ENCODE assay signal across 1 cellular context in the genomic region with DNA sequence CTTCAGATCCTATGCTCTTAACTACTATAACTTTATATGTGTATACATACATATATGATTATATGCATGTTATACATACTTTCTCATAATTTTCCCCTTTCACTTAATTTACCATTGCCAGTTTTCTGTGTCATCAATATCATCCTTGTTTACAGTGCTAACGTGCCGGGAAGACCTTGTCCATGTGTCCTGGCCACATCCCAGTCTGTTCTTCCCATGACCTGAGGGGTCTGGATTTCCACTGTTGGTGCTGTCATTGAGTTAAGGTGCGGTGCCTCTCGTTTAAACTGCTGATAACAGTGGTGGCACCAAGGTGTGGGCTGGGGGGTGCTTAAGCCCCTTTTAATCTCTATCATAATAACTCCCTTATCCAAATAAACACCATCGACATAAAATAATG.
TF ChIP-seq lines count a peak whose summit lies in the region.

No MANE protein-coding gene starts in this region.

TF ChIP-seq in liver, 16 proteins besides CTCF, POLR2A, EP300 and RAD21 (continued from another document):
- TF ChIP-seq, protein P1, sequence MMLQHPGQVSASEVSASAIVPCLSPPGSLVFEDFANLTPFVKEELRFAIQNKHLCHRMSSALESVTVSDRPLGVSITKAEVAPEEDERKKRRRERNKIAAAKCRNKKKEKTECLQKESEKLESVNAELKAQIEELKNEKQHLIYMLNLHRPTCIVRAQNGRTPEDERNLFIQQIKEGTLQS (IDR thresholded peaks at IDR 0.05): no peak
- TF ChIP-seq, protein P2, sequence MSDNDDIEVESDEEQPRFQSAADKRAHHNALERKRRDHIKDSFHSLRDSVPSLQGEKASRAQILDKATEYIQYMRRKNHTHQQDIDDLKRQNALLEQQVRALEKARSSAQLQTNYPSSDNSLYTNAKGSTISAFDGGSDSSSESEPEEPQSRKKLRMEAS (IDR thresholded peaks at IDR 0.05): no peak
- no peak for TF ChIP-seq EGR1 (IDR thresholded peaks at IDR 0.05; ENCODE audit: low read depth in 2 of 2)
- TF ChIP-seq, protein P3, sequence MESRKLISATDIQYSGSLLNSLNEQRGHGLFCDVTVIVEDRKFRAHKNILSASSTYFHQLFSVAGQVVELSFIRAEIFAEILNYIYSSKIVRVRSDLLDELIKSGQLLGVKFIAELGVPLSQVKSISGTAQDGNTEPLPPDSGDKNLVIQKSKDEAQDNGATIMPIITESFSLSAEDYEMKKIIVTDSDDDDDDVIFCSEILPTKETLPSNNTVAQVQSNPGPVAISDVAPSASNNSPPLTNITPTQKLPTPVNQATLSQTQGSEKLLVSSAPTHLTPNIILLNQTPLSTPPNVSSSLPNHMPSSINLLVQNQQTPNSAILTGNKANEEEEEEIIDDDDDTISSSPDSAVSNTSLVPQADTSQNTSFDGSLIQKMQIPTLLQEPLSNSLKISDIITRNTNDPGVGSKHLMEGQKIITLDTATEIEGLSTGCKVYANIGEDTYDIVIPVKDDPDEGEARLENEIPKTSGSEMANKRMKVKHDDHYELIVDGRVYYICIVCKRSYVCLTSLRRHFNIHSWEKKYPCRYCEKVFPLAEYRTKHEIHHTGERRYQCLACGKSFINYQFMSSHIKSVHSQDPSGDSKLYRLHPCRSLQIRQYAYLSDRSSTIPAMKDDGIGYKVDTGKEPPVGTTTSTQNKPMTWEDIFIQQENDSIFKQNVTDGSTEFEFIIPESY (IDR thresholded peaks at IDR 0.05): no peak
- no peak for TF ChIP-seq GABPA (IDR thresholded peaks at IDR 0.05 in 1 of 2, conservative IDR thresholded peaks at IDR 0.05 in 1 of 2)
- no peak for TF ChIP-seq YY1 (IDR thresholded peaks at IDR 0.05)
- TF ChIP-seq JUND (IDR thresholded peaks at IDR 0.05): no peak
- TF ChIP-seq FOXA2 (IDR thresholded peaks at IDR 0.05): no peak
- no peak for TF ChIP-seq FOXA1 (IDR thresholded peaks at IDR 0.05)
- no peak for TF ChIP-seq HNF4A (conservative IDR thresholded peaks at IDR 0.05)
- no peak for TF ChIP-seq RXRA (IDR thresholded peaks at IDR 0.05)
